In the genomic region with DNA sequence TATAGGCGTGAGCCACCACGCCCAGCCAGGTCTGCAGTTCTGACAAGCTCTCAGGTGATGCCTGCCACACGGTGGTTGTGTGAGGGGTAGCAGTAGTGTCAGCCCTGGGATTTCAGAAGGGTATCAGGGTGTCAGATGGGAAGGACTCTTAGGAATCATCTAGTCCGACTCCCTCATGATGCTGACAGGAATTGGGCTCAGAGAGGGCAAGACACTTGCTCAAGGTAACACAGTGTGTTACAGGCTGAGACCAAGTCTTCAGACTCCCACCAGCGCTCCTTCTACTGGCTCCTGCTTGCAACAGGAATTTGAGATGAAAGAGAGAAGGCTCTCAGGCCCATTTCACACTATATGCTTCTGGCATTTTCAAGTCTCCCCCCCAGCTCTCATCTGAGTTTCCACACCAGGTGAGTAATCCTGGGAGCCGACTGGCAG, we compare ENCODE assay signal across 1 cellular context.
TF ChIP-seq lines count a peak whose summit lies in the region.

No MANE protein-coding gene starts in this region.

TF ChIP-seq in HCT116, 20 proteins besides CTCF, POLR2A, EP300 and RAD21 (continued from another document):
- TF ChIP-seq EZH2 (IDR thresholded peaks at IDR 0.05) = no peak
- no peak for TF ChIP-seq ELF1 (IDR thresholded peaks at IDR 0.05; ENCODE audit: borderline replicate concordance, low read depth)
- TF ChIP-seq EGR1 (IDR thresholded peaks at IDR 0.05; ENCODE audit: low read depth) = no peak
- no peak for TF ChIP-seq REST (IDR thresholded peaks at IDR 0.05; ENCODE audit: low read depth)
